ENCODE assay signal across 8 cellular contexts in the genomic region with DNA sequence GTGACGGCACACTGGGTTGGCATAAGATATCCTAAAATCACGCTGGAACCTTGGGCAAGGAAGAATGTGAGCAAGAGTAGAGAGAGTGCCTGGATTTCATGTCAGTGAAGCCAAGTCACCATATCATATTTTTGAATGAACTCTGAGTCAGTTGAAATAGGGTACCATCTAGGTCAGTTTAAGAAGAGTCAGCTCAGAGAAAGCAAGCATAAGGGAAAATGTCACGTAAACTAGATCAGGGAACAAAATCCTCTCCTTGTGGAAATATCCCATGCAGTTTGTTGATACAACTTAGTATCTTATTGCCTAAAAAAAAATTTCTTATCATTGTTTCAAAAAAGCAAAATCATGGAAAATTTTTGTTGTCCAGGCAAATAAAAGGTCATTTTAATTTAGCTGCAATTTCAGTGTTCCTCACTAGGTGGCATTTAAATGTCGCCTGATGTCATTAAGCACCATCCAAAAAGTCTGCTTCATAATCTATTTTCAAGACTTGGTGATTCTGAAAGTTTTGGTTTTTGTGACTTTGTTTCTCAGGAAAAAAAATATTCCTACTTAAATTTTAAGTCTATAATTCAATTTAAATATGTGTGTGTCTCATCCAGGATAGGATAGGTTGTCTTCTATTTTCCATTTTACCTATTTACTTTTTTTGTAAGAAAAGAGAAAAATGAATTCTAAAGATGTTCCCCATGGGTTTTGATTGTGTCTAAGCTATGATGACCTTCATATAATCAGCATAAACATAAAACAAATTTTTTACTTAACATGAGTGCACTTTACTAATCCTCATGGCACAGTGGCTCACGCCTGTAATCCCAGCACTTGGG. TPM values are rescaled to one million over a fixed set of nuclear protein-coding genes. Genes with fewer than 3 reads are reported as not detected.
DNase-seq lines count a peak whose midpoint lies in the region; ATAC-seq and TF ChIP-seq lines count a peak whose summit lies in the region.

No MANE protein-coding gene starts in this region.

- peaks cover 17% of the 10 kb centered on the region for H3K4me1 Mint-ChIP-seq in activated CD4-positive, alpha-beta T cell treated with anti-CD3 and anti-CD28 coated beads, Interleukin-2, amount 10 ng/mL, durations not matched to agents 24 days and 14 days

- peak overlapping the region; percentile 21 for H3K27ac Mint-ChIP-seq in activated CD4-positive, alpha-beta T cell treated with anti-CD3 and anti-CD28 coated beads, Interleukin-2, amount 10 ng/mL, durations not matched to agents 24 days and 14 days

- no peak overlapping the region for H3K9ac ChIP-seq in parathyroid adenoma

- H3K4me3 Mint-ChIP-seq in activated CD4-positive, alpha-beta T cell treated with anti-CD3 and anti-CD28 coated beads, Interleukin-2, amount 10 ng/mL, durations not matched to agents 24 days and 14 days: no peak overlapping the region

- no peaks in the 10 kb centered on the region for H3K79me2 ChIP-seq in parathyroid adenoma

- peaks cover 10% of the 10 kb centered on the region for H3K9me3 Mint-ChIP-seq in activated CD4-positive, alpha-beta T cell treated with anti-CD3 and anti-CD28 coated beads, Interleukin-2, amount 10 ng/mL, durations not matched to agents 24 days and 14 days

- no peaks in the 10 kb centered on the region for H3K27me3 Mint-ChIP-seq in activated CD4-positive, alpha-beta T cell treated with anti-CD3 and anti-CD28 coated beads, Interleukin-2, amount 10 ng/mL, durations not matched to agents 24 days and 14 days

- H3K9me3 ChIP-seq in parathyroid adenoma (ENCODE audit: control insufficient read depth, low read length): no peaks in the 10 kb centered on the region

- peaks cover 69% of the 10 kb centered on the region for H3K36me3 Mint-ChIP-seq in activated CD4-positive, alpha-beta T cell treated with anti-CD3 and anti-CD28 coated beads, Interleukin-2, amount 10 ng/mL, durations not matched to agents 24 days and 14 days (ENCODE audit: low read depth)

- no peaks in the 10 kb centered on the region for H3K36me3 ChIP-seq in parathyroid adenoma (ENCODE audit: control insufficient read depth, insufficient read depth, low read length)

- peak; percentile 74 for ATAC-seq in SK-N-SH treated with all-trans-retinoic acid at 6 μM for 48 hours
- no peak for ATAC-seq in GM19023 (IDR thresholded peaks at IDR 0.05; ENCODE audit: unreplicated experiment)

- TF ChIP-seq CTCF in parathyroid adenoma (IDR thresholded peaks at IDR 0.05): peak; percentile 83

- no peak overlapping the region for H3K27ac ChIP-seq in parathyroid adenoma

- H3K4me3 ChIP-seq in Jurkat, Clone E6-1 (ENCODE audit: low read length): no peak overlapping the region
- H3K4me3 ChIP-seq in parathyroid adenoma (ENCODE audit: low read depth, low read length): no peak overlapping the region

- intact Hi-C loops in activated CD4-positive, alpha-beta T cell treated with anti-CD3 and anti-CD28 coated beads, Interleukin-2, amount 10 ng/mL, durations not matched to agents 24 days and 14 days (cut with micrococcal nuclease): loop anchor here (1.0 to 2.0 kb wide), 4 partner anchors 16 to 188 kb away; no protein-coding TSS in a partner anchor

- H3K27me3 ChIP-seq in parathyroid adenoma (ENCODE audit: control insufficient read depth, insufficient read depth, low read length): no peaks in the 10 kb centered on the region

- no peak for DNase-seq in activated CD4-positive, alpha-beta T cell treated with anti-CD3 and anti-CD28 coated beads, Interleukin-2, amount 10 ng/mL, durations not matched to agents 24 days and 14 days
- DNase-seq in activated CD4-positive, alpha-beta T cell treated with anti-CD3 and anti-CD28 coated beads, Interleukin-2, amount 50 U/mL, for 48 hours: no peak
- DNase-seq in Jurkat, Clone E6-1 (ENCODE audit: low read depth, low spot score): peak; percentile 52
- DNase-seq in fibroblast of gingiva (ENCODE audit: low read depth) (peak; percentile 56), NCI-H187 treated with DMSO at 0.1 percent for 48 hours (lab: John Stamatoyannopoulos, UW) (no peak)

- H2AFZ ChIP-seq in parathyroid adenoma: no peak overlapping the region

- H3K4me1 ChIP-seq in parathyroid adenoma: no peaks in the 10 kb centered on the region

- H3K4me2 ChIP-seq in parathyroid adenoma (ENCODE audit: low read length): no peak overlapping the region

TF ChIP-seq in SK-N-SH treated with all-trans-retinoic acid at 6 μM for 48 hours, 23 proteins besides CTCF, POLR2A, EP300 and RAD21:
- no peak for TF ChIP-seq PPARA (CRISPR knock-in tag; IDR thresholded peaks at IDR 0.05; ENCODE audit: borderline replicate concordance)
- no peak for TF ChIP-seq CSDC2 (CRISPR knock-in tag; IDR thresholded peaks at IDR 0.05)
- TF ChIP-seq ESRRG (CRISPR knock-in tag; IDR thresholded peaks at IDR 0.05): no peak
- TF ChIP-seq, protein P1, sequence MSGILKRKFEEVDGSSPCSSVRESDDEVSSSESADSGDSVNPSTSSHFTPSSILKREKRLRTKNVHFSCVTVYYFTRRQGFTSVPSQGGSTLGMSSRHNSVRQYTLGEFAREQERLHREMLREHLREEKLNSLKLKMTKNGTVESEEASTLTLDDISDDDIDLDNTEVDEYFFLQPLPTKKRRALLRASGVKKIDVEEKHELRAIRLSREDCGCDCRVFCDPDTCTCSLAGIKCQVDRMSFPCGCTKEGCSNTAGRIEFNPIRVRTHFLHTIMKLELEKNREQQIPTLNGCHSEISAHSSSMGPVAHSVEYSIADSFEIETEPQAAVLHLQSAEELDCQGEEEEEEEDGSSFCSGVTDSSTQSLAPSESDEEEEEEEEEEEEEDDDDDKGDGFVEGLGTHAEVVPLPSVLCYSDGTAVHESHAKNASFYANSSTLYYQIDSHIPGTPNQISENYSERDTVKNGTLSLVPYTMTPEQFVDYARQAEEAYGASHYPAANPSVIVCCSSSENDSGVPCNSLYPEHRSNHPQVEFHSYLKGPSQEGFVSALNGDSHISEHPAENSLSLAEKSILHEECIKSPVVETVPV (CRISPR knock-in tag; IDR thresholded peaks at IDR 0.05): no peak
- TF ChIP-seq ISL1 (CRISPR knock-in tag; IDR thresholded peaks at IDR 0.05): no peak
- TF ChIP-seq ZFP3 (CRISPR knock-in tag; IDR thresholded peaks at IDR 0.05): no peak
- TF ChIP-seq, protein P2, sequence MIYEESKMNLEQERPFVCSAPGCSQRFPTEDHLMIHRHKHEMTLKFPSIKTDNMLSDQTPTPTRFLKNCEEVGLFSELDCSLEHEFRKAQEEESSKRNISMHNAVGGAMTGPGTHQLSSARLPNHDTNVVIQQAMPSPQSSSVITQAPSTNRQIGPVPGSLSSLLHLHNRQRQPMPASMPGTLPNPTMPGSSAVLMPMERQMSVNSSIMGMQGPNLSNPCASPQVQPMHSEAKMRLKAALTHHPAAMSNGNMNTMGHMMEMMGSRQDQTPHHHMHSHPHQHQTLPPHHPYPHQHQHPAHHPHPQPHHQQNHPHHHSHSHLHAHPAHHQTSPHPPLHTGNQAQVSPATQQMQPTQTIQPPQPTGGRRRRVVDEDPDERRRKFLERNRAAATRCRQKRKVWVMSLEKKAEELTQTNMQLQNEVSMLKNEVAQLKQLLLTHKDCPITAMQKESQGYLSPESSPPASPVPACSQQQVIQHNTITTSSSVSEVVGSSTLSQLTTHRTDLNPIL (CRISPR knock-in tag; IDR thresholded peaks at IDR 0.05; ENCODE audit: low read depth): no peak
- TF ChIP-seq ZFP30 (CRISPR knock-in tag; IDR thresholded peaks at IDR 0.05): no peak
- no peak for TF ChIP-seq OSR1 (CRISPR knock-in tag; IDR thresholded peaks at IDR 0.05)
- no peak for TF ChIP-seq TOX (CRISPR knock-in tag; IDR thresholded peaks at IDR 0.05; ENCODE audit: borderline replicate concordance)
- TF ChIP-seq TCF4 (CRISPR knock-in tag; IDR thresholded peaks at IDR 0.05; ENCODE audit: borderline replicate concordance): no peak

RNA-seq across cellular contexts. Expression of a gene that starts 19.6 kb away (rescaled TPM):
- total RNA-seq in activated CD4-positive, alpha-beta T cell treated with anti-CD3 and anti-CD28 coated beads, Interleukin-2, amount 10 ng/mL, durations not matched to agents 24 days and 14 days: 2.0 and 2.4 TPM in 2 replicates
- polyA plus RNA-seq in Jurkat, Clone E6-1 (2012; ENCODE audit: insufficient read depth, insufficient read length): 5.7 TPM

RNA-seq across cellular contexts. Expression of a gene that starts 20.1 kb away (rescaled TPM):
- 22.1 and 23.0 TPM in 2 replicates for total RNA-seq in activated CD4-positive, alpha-beta T cell treated with anti-CD3 and anti-CD28 coated beads, Interleukin-2, amount 10 ng/mL, durations not matched to agents 24 days and 14 days
- 16.8 TPM for polyA plus RNA-seq in Jurkat, Clone E6-1 (2012; ENCODE audit: insufficient read depth, insufficient read length)

RNA-seq across cellular contexts. Expression of a gene that starts 31.4 kb away (rescaled TPM):
- total RNA-seq in activated CD4-positive, alpha-beta T cell treated with anti-CD3 and anti-CD28 coated beads, Interleukin-2, amount 10 ng/mL, durations not matched to agents 24 days and 14 days: 6.4 and 6.9 TPM in 2 replicates
- 19.8 TPM for polyA plus RNA-seq in Jurkat, Clone E6-1 (2012; ENCODE audit: insufficient read depth, insufficient read length)

Comparison
In these comparisons a context has a peak if more than half of its experiments do, and no peak if none do; other contexts are left out.
1. DNase-seq: peak in Jurkat, Clone E6-1 (single experiment) and fibroblast of gingiva (single experiment); none in activated CD4-positive, alpha-beta T cell treated with anti-CD3 and anti-CD28 coated beads, Interleukin-2, amount 10 ng/mL, durations not matched to agents 24 days and 14 days (single experiment), activated CD4-positive, alpha-beta T cell treated with anti-CD3 and anti-CD28 coated beads, Interleukin-2, amount 50 U/mL, for 48 hours (0 of 2) and NCI-H187 treated with DMSO at 0.1 percent for 48 hours (single experiment).